Comparison of ENCODE assay signal across 17 cellular contexts in genomic region chr17:74137416-74137815, GRCh38.
DNase-seq lines count a peak whose midpoint lies in the region; ATAC-seq, FAIRE-seq and TF ChIP-seq lines count a peak whose summit lies in the region.
"Had no signal": no experiment of that assay in that cellular context is flagged by ENCODE, and none has a peak within 500 bp of the region (broad histone marks: within the 10 kb centered on the region; RNA-seq: fewer than 3 reads in every experiment).

No MANE protein-coding gene starts in this region.

- in situ Hi-C loops in HepG2 (cut with HindIII; ENCODE audit: extremely low pct_ligation_motif_present, low pct_unique_long_range_greater_than_20kb): no loop called here

- H3K4me3 ChIP-seq in HepG2 (replicated peaks in 1 of 3; ENCODE audit: insufficient read depth in 1 of 3, low read depth in 2 of 3, low read length in 3 of 3): no peak overlapping the region
- no peak overlapping the region for H3K4me3 ChIP-seq in right lobe of liver
- H3K4me3 ChIP-seq in WERI-Rb-1 (ENCODE audit: low read depth, low read length): peak overlapping the region; percentile 12
- H3K4me3 ChIP-seq: GM23338, HAP-1 had no signal

- CTCF ChIA-PET in HepG2 (lab: Yijun Ruan, JAX; ENCODE audit: low intra/inter-chr PET ratio, low total read pairs): no interaction called here

- H3K27me3 ChIP-seq in HepG2 (ENCODE audit: control insufficient read depth in 1 of 2, insufficient read depth in 2 of 2, low read length in 2 of 2) (peaks cover 0 to 24% of the 10 kb centered on the region in 2 experiments; a peak in 3 of 5 replicates), right lobe of liver (no peaks in the 10 kb centered on the region), WERI-Rb-1 (ENCODE audit: insufficient read depth, low read depth, severe bottlenecking) (no peaks in the 10 kb centered on the region)

- H3K36me3 ChIP-seq in HepG2 (replicated peaks in 1 of 2; ENCODE audit: control insufficient read depth in 1 of 2, insufficient read depth in 2 of 2, low read length in 2 of 2): no peaks in the 10 kb centered on the region
- no peaks in the 10 kb centered on the region for H3K36me3 ChIP-seq in right lobe of liver
- no peaks in the 10 kb centered on the region for H3K36me3 ChIP-seq in WERI-Rb-1
- H3K36me3 ChIP-seq: HAP-1 had no signal

- H3K27ac ChIP-seq in HepG2 (ENCODE audit: extremely low read length, insufficient read depth, low read length) (no peak overlapping the region), right lobe of liver (no peak overlapping the region), WERI-Rb-1 (peak overlapping the region; percentile 91)
- H3K27ac ChIP-seq: HL-60 had no signal

- POLR2A ChIA-PET in HepG2 (lab: Yijun Ruan, JAX): no interaction called here

- H4K20me1 ChIP-seq in HepG2 (ENCODE audit: insufficient read depth, low read length): no peaks in the 10 kb centered on the region

- peaks cover 15% of the 10 kb centered on the region for H3K9me3 ChIP-seq in HepG2 (ENCODE audit: low read length)
- H3K9me3 ChIP-seq in right lobe of liver: no peaks in the 10 kb centered on the region
- peaks cover 33% of the 10 kb centered on the region for H3K9me3 ChIP-seq in WERI-Rb-1 (ENCODE audit: severe bottlenecking)
- H3K9me3 ChIP-seq: HAP-1 had no signal

- no peak for FAIRE-seq in HepG2 (lab: Jason Lieb, UNC)
- FAIRE-seq: A204.1, GM12892 had no signal

- no peak overlapping the region for H3K9ac ChIP-seq in HepG2 (ENCODE audit: insufficient read depth, low read depth, low read length)

- no TSS peak for BruUV-seq in HepG2 (replicated peaks; lab: Mats Ljungman, UMichigan)

- H3K4me1 ChIP-seq in HepG2 (ENCODE audit: insufficient read depth, low read length) (no peaks in the 10 kb centered on the region), right lobe of liver (no peaks in the 10 kb centered on the region)
- H3K4me1 ChIP-seq: HAP-1 had no signal

- WGBS in HepG2 (ENCODE audit: low lambda C conversion rate): 12% methylated on average over 3 of the region's 3 CpGs
- 20% methylated on average over 3 of the region's 3 CpGs for WGBS in right lobe of liver (ENCODE audit: insufficient coverage, low coverage, low lambda C conversion rate, missing lambda C conversion rate)

- intact Hi-C loops in HepG2 (cut with micrococcal nuclease; ENCODE audit: unreplicated experiment) (no loop called here), right lobe of liver (cut with DNase I) (no loop called here)

- no peak overlapping the region for H3K4me2 ChIP-seq in HepG2 (ENCODE audit: low read depth, low read length)
- H3K4me2 ChIP-seq: GM23338 had no signal

- TF ChIP-seq EP300 in HepG2 (IDR thresholded peaks at IDR 0.05; ENCODE audit: low read depth in 2 of 2, low read length in 2 of 2): no peak
- TF ChIP-seq EP300 in HepG2 (CRISPR knock-in tag; IDR thresholded peaks at IDR 0.05; ENCODE audit: borderline replicate concordance): no peak

- H2AFZ ChIP-seq in HepG2 (ENCODE audit: low read length): no peak overlapping the region
- H2AFZ ChIP-seq: GM23338 had no signal

- ATAC-seq in HepG2 (no peak), right lobe of liver (no peak), HG02981 (IDR thresholded peaks at IDR 0.05; ENCODE audit: unreplicated experiment) (no peak), HG02970 (IDR thresholded peaks at IDR 0.05; ENCODE audit: low FRiP score, unreplicated experiment) (no peak)
- ATAC-seq: GM23338 had no signal

- TF ChIP-seq CTCF in HepG2 (CRISPR knock-in tag; IDR thresholded peaks at IDR 0.05) (no peak), right lobe of liver (IDR thresholded peaks at IDR 0.05) (no peak), WERI-Rb-1 (IDR thresholded peaks at IDR 0.05; ENCODE audit: low read depth, low read length) (no peak)

- no peaks in the 10 kb centered on the region for H3K79me2 ChIP-seq in HepG2 (ENCODE audit: insufficient read depth, low read length)

- no peak for TF ChIP-seq RAD21 in HepG2 (CRISPR knock-in tag; IDR thresholded peaks at IDR 0.05)

- DNase-seq in HepG2 (ENCODE audit: low spot score): no peak
- DNase-seq in right lobe of liver: no peak
- DNase-seq in WERI-Rb-1: no peak
- peak; percentile 20 for DNase-seq in islet precursor cell
- no peak for DNase-seq in SHP77 treated with DMSO at 0.1 percent for 48 hours (lab: John Stamatoyannopoulos, UW)
- DNase-seq: C1 segment of cervical spinal cord; Calu3; CD4-positive, alpha-beta T cell; DND-41; GDM1 had no signal

- TF ChIP-seq POLR2A in HepG2 (IDR thresholded peaks at IDR 0.05; ENCODE audit: insufficient read depth in 1 of 2, low read depth in 2 of 2, low read length in 2 of 2) (no peak), right lobe of liver (IDR thresholded peaks at IDR 0.05) (no peak)

TF ChIP-seq in HepG2, 621 proteins besides CTCF, POLR2A, EP300 and RAD21:
- TF ChIP-seq SALL2 (CRISPR knock-in tag; IDR thresholded peaks at IDR 0.05) (no peak), PBX3 (CRISPR knock-in tag; IDR thresholded peaks at IDR 0.05; ENCODE audit: borderline replicate concordance) (no peak), PRDM10 (CRISPR knock-in tag; IDR thresholded peaks at IDR 0.05; ENCODE audit: low read depth) (peak; percentile 60; the same call in 1 of the 2 replicates), ZFP1 (CRISPR knock-in tag; IDR thresholded peaks at IDR 0.05) (no peak)
